ENCODE assay signal across 8 cellular contexts in genomic region chr3:56467108-56467507, GRCh38. TPM values are rescaled to one million over a fixed set of nuclear protein-coding genes. Genes with fewer than 3 reads are reported as not detected.
DNase-seq lines count a peak whose midpoint lies in the region; ATAC-seq and TF ChIP-seq lines count a peak whose summit lies in the region.

No MANE protein-coding gene starts in this region.

- H3K4me3 ChIP-seq in fibroblast of villous mesenchyme (ENCODE audit: low read depth, low read length) (no peak overlapping the region), tibial artery (peak overlapping the region; percentile 42 to 56)

- peaks cover 0 to 29% of the 10 kb centered on the region in 2 donors for H3K27me3 ChIP-seq in tibial artery

- H3K36me3 ChIP-seq in tibial artery = no peaks in the 10 kb centered on the region

- DNase-seq in activated CD8-positive, alpha-beta memory T cell treated with anti-CD3 and anti-CD28 coated beads for 24 hours = peak; percentile 63
- DNase-seq in activated CD8-positive, alpha-beta memory T cell treated with anti-CD3 and anti-CD28 coated beads, Interleukin-2, amount 50 U/mL, for 4 hours = no peak
- peak; percentile 60 for DNase-seq in NCI-H2029 treated with DMSO at 0.1 percent for 48 hours (lab: John Stamatoyannopoulos, UW)
- DNase-seq in activated T-cell treated with anti-CD3 and anti-CD28 coated beads, Interleukin-2, amount 50 U/mL, for 4 hours = no peak
- peak; percentile 28 for DNase-seq in fibroblast of villous mesenchyme (ENCODE audit: low read depth)
- DNase-seq in tibial artery = no peak
- DNase-seq in effector CD4-positive, alpha-beta T cell = no peak

- H3K4me1 Mint-ChIP-seq in activated T-cell treated with anti-CD3 and anti-CD28 coated beads, Interleukin-2, amount 50 U/mL, for 4 hours (ENCODE audit: low read depth) = peaks cover 3% of the 10 kb centered on the region
- H3K4me1 Mint-ChIP-seq in nephron = peaks cover 18% of the 10 kb centered on the region

- H3K9me3 ChIP-seq in tibial artery = no peaks in the 10 kb centered on the region

- no peak for TF ChIP-seq CTCF in fibroblast of villous mesenchyme (IDR thresholded peaks at IDR 0.05; ENCODE audit: insufficient read depth, low read depth, low read length)
- TF ChIP-seq CTCF in nephron (IDR thresholded peaks at IDR 0.05; ENCODE audit: unreplicated experiment in 3 of 3) = no peak
- TF ChIP-seq CTCF in tibial artery (IDR thresholded peaks at IDR 0.05) = no peak

- no peaks in the 10 kb centered on the region for H3K36me3 Mint-ChIP-seq in activated T-cell treated with anti-CD3 and anti-CD28 coated beads, Interleukin-2, amount 50 U/mL, for 4 hours (ENCODE audit: insufficient read depth)
- H3K36me3 Mint-ChIP-seq in nephron (ENCODE audit: low read depth) = no peaks in the 10 kb centered on the region

- intact Hi-C loops in tibial artery (cut with DNase I; ENCODE audit: low total_unique reads) = no loop called here

- H3K9me3 Mint-ChIP-seq in activated T-cell treated with anti-CD3 and anti-CD28 coated beads, Interleukin-2, amount 50 U/mL, for 4 hours = no peaks in the 10 kb centered on the region
- H3K9me3 Mint-ChIP-seq in nephron = no peaks in the 10 kb centered on the region

- peak; percentile 79 to 83 for ATAC-seq in activated T-cell treated with anti-CD3 and anti-CD28 coated beads, Interleukin-2, amount 50 U/mL, for 4 hours

- peak overlapping the region; percentile 32 to 58 (median 56) for H3K27ac Mint-ChIP-seq in nephron

- H3K27ac ChIP-seq in tibial artery = no peak overlapping the region

- peak overlapping the region; percentile 42 for H3K4me3 Mint-ChIP-seq in activated T-cell treated with anti-CD3 and anti-CD28 coated beads, Interleukin-2, amount 50 U/mL, for 4 hours
- peak overlapping the region; percentile 93 to 98 (median 95) for H3K4me3 Mint-ChIP-seq in nephron

- peaks cover 58% of the 10 kb centered on the region for H3K27me3 Mint-ChIP-seq in activated T-cell treated with anti-CD3 and anti-CD28 coated beads, Interleukin-2, amount 50 U/mL, for 4 hours (ENCODE audit: low read depth)
- H3K27me3 Mint-ChIP-seq in nephron (ENCODE audit: low read depth) = peaks cover 51% of the 10 kb centered on the region

- peaks cover 0 to 13% (median 8%) of the 10 kb centered on the region in 4 donors for H3K4me1 ChIP-seq in tibial artery

RNA-seq across cellular contexts. Expression of gene ERC2, which starts 1.2 kb away (rescaled TPM):
- total RNA-seq in activated T-cell treated with anti-CD3 and anti-CD28 coated beads, Interleukin-2, amount 50 U/mL, for 4 hours = under 1 TPM in 1 of 3 donors, not detected in 2; 0.16 TPM
- under 0.01 and 0.43 TPM in 2 replicates for total RNA-seq in fibroblast of villous mesenchyme

Comparison
In these comparisons a context has a peak if more than half of its experiments do, and no peak if none do; other contexts are left out.
1. DNase-seq: peak in activated CD8-positive, alpha-beta memory T cell treated with anti-CD3 and anti-CD28 coated beads for 24 hours (single experiment), NCI-H2029 treated with DMSO at 0.1 percent for 48 hours (single experiment) and fibroblast of villous mesenchyme (single experiment); none in activated CD8-positive, alpha-beta memory T cell treated with anti-CD3 and anti-CD28 coated beads, Interleukin-2, amount 50 U/mL, for 4 hours (single experiment), activated T-cell treated with anti-CD3 and anti-CD28 coated beads, Interleukin-2, amount 50 U/mL, for 4 hours (single experiment), tibial artery (0 of 2) and effector CD4-positive, alpha-beta T cell (single experiment).